ENCODE assay signal across 1 cellular context in the genomic region with DNA sequence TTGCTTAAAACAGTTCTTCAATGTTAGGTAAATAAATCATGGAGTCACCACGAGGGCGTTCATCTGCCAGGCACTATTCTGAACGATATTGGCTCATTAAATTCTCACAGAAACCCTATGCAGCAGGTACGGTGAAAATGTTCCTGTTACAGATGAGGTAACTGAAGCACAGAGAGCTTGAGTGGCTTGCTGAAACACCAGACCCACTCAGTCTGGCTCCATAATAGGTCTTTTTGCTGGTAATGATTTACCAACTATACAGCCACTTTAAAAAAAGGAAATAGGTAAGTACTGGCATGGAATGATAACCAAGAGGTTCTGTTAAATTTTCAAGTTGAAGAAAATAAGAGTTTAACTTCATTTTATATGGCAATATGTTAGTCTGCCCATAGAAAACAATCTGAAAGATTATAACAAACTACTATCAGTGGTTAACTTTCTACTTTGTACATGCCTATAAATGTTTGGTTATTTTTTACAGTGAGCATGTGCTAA.
TF ChIP-seq lines count a peak whose summit lies in the region.

No MANE protein-coding gene starts in this region.

TF ChIP-seq in HCT116, 20 proteins besides CTCF, POLR2A, EP300 and RAD21 (continued from another document):
- TF ChIP-seq, protein P1, sequence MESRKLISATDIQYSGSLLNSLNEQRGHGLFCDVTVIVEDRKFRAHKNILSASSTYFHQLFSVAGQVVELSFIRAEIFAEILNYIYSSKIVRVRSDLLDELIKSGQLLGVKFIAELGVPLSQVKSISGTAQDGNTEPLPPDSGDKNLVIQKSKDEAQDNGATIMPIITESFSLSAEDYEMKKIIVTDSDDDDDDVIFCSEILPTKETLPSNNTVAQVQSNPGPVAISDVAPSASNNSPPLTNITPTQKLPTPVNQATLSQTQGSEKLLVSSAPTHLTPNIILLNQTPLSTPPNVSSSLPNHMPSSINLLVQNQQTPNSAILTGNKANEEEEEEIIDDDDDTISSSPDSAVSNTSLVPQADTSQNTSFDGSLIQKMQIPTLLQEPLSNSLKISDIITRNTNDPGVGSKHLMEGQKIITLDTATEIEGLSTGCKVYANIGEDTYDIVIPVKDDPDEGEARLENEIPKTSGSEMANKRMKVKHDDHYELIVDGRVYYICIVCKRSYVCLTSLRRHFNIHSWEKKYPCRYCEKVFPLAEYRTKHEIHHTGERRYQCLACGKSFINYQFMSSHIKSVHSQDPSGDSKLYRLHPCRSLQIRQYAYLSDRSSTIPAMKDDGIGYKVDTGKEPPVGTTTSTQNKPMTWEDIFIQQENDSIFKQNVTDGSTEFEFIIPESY (IDR thresholded peaks at IDR 0.05; ENCODE audit: extremely low read depth, insufficient replicate concordance, low read length): no peak
- TF ChIP-seq, protein P2, sequence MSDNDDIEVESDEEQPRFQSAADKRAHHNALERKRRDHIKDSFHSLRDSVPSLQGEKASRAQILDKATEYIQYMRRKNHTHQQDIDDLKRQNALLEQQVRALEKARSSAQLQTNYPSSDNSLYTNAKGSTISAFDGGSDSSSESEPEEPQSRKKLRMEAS (IDR thresholded peaks at IDR 0.05): no peak
